Comparison of ENCODE assay signal across 1 cellular context in the genomic region with DNA sequence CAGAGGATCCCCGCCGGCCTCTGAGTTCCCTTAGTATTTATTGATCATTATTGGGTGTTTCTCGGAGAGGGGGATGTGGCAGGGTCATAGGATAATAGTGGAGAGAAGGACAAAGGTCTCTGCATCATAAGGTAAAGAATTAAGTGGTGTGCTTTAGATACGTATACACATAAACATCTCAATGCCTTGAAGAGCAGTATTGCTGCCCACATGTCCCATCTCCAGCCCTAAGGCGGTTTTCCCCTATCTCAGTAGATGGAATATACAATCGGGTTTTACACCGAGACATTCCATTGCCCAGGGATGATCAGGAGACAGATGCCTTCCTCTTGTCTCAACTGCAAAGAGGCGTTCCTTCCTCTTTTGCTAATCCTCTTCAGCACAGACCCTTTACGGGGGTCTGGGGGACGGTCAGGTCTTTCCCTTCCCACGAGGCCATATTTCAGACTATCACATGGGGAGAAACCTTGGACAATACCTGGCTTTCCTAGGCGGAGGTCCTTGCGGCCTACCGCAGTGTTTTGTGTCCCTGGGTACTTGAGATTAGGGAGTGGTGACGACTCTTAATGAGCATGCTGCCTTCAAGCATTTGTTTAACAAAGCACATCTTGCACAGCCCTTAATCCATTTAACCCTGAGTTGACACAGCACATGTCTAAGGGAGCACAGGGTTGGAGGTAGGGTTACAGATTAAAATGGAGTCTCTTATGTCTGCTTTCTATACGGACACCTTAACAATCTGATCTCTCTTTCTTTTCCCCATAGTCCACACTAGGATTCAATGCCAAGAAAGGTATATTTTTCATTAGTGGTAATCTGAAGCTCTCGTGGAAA.
TF ChIP-seq lines count a peak whose summit lies in the region.

No MANE protein-coding gene starts in this region.

TF ChIP-seq in H1, 55 proteins besides CTCF, POLR2A, EP300 and RAD21:
- TF ChIP-seq NANOG (IDR thresholded peaks at IDR 0.05; ENCODE audit: insufficient read depth, low read depth, low read length, poor library complexity, severe bottlenecking), result peak; percentile 28
TF ChIP-seq in H1: peak in this region for 1; not testable (repeated sequence) for 54.
